In the genomic region with DNA sequence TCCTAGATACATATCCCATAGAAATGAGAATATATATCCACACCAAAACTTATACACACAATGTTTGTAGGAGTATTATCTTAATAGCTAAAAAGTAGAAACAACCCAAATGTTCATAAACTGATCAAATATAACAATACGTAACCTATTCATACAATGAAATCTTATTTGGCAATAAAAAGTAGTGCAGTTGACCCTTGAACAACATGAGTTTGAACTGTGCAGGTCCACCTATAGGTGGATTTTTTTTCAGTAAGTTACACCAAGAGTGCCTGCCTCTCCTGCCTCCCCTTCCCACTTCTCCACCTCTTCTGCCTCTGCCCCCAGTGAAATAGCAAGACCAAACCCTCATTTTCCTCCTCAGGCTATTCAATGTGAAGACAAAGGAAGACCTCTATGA, we compare ENCODE assay signal across 16 cellular contexts.
DNase-seq lines count a peak whose midpoint lies in the region; ATAC-seq, FAIRE-seq and TF ChIP-seq lines count a peak whose summit lies in the region.
"Had no signal": no experiment of that assay in that cellular context is flagged by ENCODE, and none has a peak within 500 bp of the region (broad histone marks: within the 10 kb centered on the region; RNA-seq: fewer than 3 reads in every experiment).

No MANE protein-coding gene starts in this region.

- TF ChIP-seq CTCF in mucosa of descending colon (IDR thresholded peaks at IDR 0.05): no peak
- no peak for TF ChIP-seq CTCF in upper lobe of left lung (IDR thresholded peaks at IDR 0.05)

- 91 to 97% methylated on average over 1 of the region's 1 CpG for WGBS in upper lobe of left lung, 2 donors

- H3K9me3 ChIP-seq in mucosa of descending colon (no peaks in the 10 kb centered on the region), upper lobe of left lung (no peaks in the 10 kb centered on the region)

- intact Hi-C loops in mucosa of descending colon (cut with DNase I, micrococcal nuclease): no loop called here

- no peak overlapping the region for H3K27ac ChIP-seq in upper lobe of left lung

- H3K27me3 ChIP-seq in upper lobe of left lung: no peaks in the 10 kb centered on the region

- ATAC-seq in mucosa of descending colon: peak; percentile 59
- ATAC-seq in upper lobe of left lung (ENCODE audit: low FRiP score in 2 of 2): no peak
- ATAC-seq: GM23338, HCT116 had no signal

- no peak for DNase-seq in GM19239 (ENCODE audit: insufficient read length, low spot score)
- no peak for DNase-seq in mucosa of descending colon
- no peak for DNase-seq in anterior cingulate cortex (lab: John Stamatoyannopoulos, UW)
- DNase-seq in upper lobe of left lung: no peak
- no peak for DNase-seq in DMS 273 (lab: John Stamatoyannopoulos, UW; ENCODE audit: unreplicated experiment)
- DNase-seq: C1 segment of cervical spinal cord; Calu3; CD4-positive, alpha-beta memory T cell; COR-L47; DMS153; DND-41; H9 had no signal

- H3K4me3 ChIP-seq in mucosa of descending colon (no peak overlapping the region), upper lobe of left lung (no peak overlapping the region)
- H3K4me3 ChIP-seq: GM23338 had no signal

- H3K4me1 ChIP-seq in mucosa of descending colon (ENCODE audit: low read depth) (no peaks in the 10 kb centered on the region), upper lobe of left lung (no peaks in the 10 kb centered on the region)

- TF ChIP-seq EP300 in upper lobe of left lung (IDR thresholded peaks at IDR 0.05): no peak

- FAIRE-seq in GM19239 (lab: Jason Lieb, UNC) (peak; percentile 26), colon (lab: Jason Lieb, UNC) (peak; percentile 36)
- FAIRE-seq: G401.6 had no signal

- H3K36me3 ChIP-seq in mucosa of descending colon (ENCODE audit: low read depth) (no peaks in the 10 kb centered on the region), upper lobe of left lung (peaks cover 0 to 10% (median 2%) of the 10 kb centered on the region in 4 donors)

- TF ChIP-seq POLR2A in upper lobe of left lung (IDR thresholded peaks at IDR 0.05): no peak
